18 cellular contexts compared by ENCODE assay signal in genomic region chr16:24848065-24848464, GRCh38. TPM values are rescaled to one million over a fixed set of nuclear protein-coding genes. Genes with fewer than 3 reads are reported as not detected.
A peak's percentile ranks its signal among the peaks of the same experiment; 100 is the strongest.
DNase-seq lines count a peak whose midpoint lies in the region; ATAC-seq, FAIRE-seq and TF ChIP-seq lines count a peak whose summit lies in the region.
"Had no signal": no experiment of that assay in that cellular context is flagged by ENCODE, and none has a peak within 500 bp of the region (broad histone marks: within the 10 kb centered on the region; RNA-seq: fewer than 3 reads in every experiment).

No MANE protein-coding gene starts in this region.

- H3K27me3 ChIP-seq in right atrium auricular region: no peaks in the 10 kb centered on the region
- no peaks in the 10 kb centered on the region for H3K27me3 ChIP-seq in adipocyte (replicated peaks; ENCODE audit: control insufficient read depth, insufficient read depth, low read length)
- no peaks in the 10 kb centered on the region for H3K27me3 ChIP-seq in lower lobe of right lung (ENCODE audit: low read depth)
- H3K27me3 ChIP-seq: pancreas, thyroid gland had no signal

- no peak for ATAC-seq in sciatic nerve
- no peak for ATAC-seq in lower lobe of right lung
- ATAC-seq: activated CD8-positive, alpha-beta T cell treated with anti-CD3 and anti-CD28 coated beads, Interleukin-2, amount 10 ng/mL, durations not matched to agents 7 days and 5 days; pancreas had no signal

- TF ChIP-seq CTCF in right atrium auricular region (IDR thresholded peaks at IDR 0.05) (no peak), fibroblast of pulmonary artery (IDR thresholded peaks at IDR 0.05; ENCODE audit: low read length, missing control alignments) (no peak), lower lobe of right lung (IDR thresholded peaks at IDR 0.05) (no peak)

- H3K36me3 ChIP-seq in right atrium auricular region (no peaks in the 10 kb centered on the region), adipocyte (ENCODE audit: control insufficient read depth, insufficient read depth, low read length, severe bottlenecking) (no peaks in the 10 kb centered on the region), lower lobe of right lung (no peaks in the 10 kb centered on the region)
- H3K36me3 ChIP-seq: pancreas, thyroid gland had no signal

- no peaks in the 10 kb centered on the region for H3K4me1 ChIP-seq in right atrium auricular region
- peaks cover 12% of the 10 kb centered on the region for H3K4me1 ChIP-seq in adipocyte (ENCODE audit: control insufficient read depth, insufficient read depth, low read length)
- H3K4me1 ChIP-seq in lower lobe of right lung: no peaks in the 10 kb centered on the region
- H3K4me1 ChIP-seq: pancreas, thyroid gland had no signal

- DNase-seq in cardiac septum (ENCODE audit: low spot score): peak; percentile 50
- DNase-seq in right atrium auricular region (ENCODE audit: low spot score): no peak
- peak; percentile 26 for DNase-seq in adipocyte (ENCODE audit: low read depth)
- peak; percentile 75 for DNase-seq in fibroblast of pulmonary artery (ENCODE audit: low read depth)
- DNase-seq in urothelium cell line (ENCODE audit: low spot score): peak; percentile 49
- no peak for DNase-seq in sciatic nerve (ENCODE audit: low spot score)
- no peak for DNase-seq in lower lobe of right lung
- DNase-seq in NCI-H1930 (lab: John Stamatoyannopoulos, UW): no peak
- DNase-seq: activated CD8-positive, alpha-beta T cell treated with anti-CD3 and anti-CD28 coated beads, Interleukin-2, amount 10 ng/mL, durations not matched to agents 7 days and 5 days; DMS 273 treated with DMSO at 0.1 percent for 48 hours; NCI-H1105 treated with DMSO at 0.1 percent for 48 hours; NCI-H2227 treated with DMSO at 0.1 percent for 48 hours; pancreas; RPMI8226; T-helper 9 cell; thyroid gland had no signal

- intact Hi-C loops in cardiac septum (cut with DNase I): no loop called here
- intact Hi-C loops in sciatic nerve (cut with DNase I): no loop called here
- intact Hi-C loops in lower lobe of right lung (cut with DNase I): no loop called here

- H3K9me3 ChIP-seq in right atrium auricular region (no peaks in the 10 kb centered on the region), adipocyte (ENCODE audit: control insufficient read depth, low read length) (no peaks in the 10 kb centered on the region), lower lobe of right lung (no peaks in the 10 kb centered on the region)
- H3K9me3 ChIP-seq: pancreas, thyroid gland had no signal

- peak; percentile 44 for FAIRE-seq in urothelium cell line (lab: Jason Lieb, UNC)
- FAIRE-seq: A204.1, pancreas had no signal

- H3K27ac ChIP-seq in right atrium auricular region: no peak overlapping the region
- no peak overlapping the region for H3K27ac ChIP-seq in lower lobe of right lung
- H3K27ac ChIP-seq: pancreas, thyroid gland had no signal

- H3K9ac ChIP-seq in adipocyte (ENCODE audit: low read length): no peak overlapping the region

- H3K4me3 ChIP-seq in right atrium auricular region: no peak overlapping the region
- H3K4me3 ChIP-seq in adipocyte (ENCODE audit: low read length): no peak overlapping the region
- H3K4me3 ChIP-seq in fibroblast of pulmonary artery (replicated peaks; ENCODE audit: low read depth, low read length): no peak overlapping the region
- no peak overlapping the region for H3K4me3 ChIP-seq in lower lobe of right lung
- H3K4me3 ChIP-seq: pancreas, thyroid gland had no signal

RNA-seq across cellular contexts. Expression of gene SLC5A11, which starts 2.3 kb away (rescaled TPM):
- total RNA-seq in cardiac septum: not detected
- total RNA-seq in right atrium auricular region: not detected
- not detected for total RNA-seq in sciatic nerve
- 0.27 TPM for total RNA-seq in lower lobe of right lung
- total RNA-seq: cerebellum had no signal

Comparison
In these comparisons a context has a peak if more than half of its experiments do, and no peak if none do; other contexts are left out.
1. DNase-seq: peak in cardiac septum (single experiment), adipocyte (single experiment), fibroblast of pulmonary artery (single experiment) and urothelium cell line (single experiment); none in right atrium auricular region (single experiment), sciatic nerve (single experiment), lower lobe of right lung (single experiment) and NCI-H1930 (0 of 2).